Comparison of ENCODE assay signal across 1 cellular context in the genomic region with DNA sequence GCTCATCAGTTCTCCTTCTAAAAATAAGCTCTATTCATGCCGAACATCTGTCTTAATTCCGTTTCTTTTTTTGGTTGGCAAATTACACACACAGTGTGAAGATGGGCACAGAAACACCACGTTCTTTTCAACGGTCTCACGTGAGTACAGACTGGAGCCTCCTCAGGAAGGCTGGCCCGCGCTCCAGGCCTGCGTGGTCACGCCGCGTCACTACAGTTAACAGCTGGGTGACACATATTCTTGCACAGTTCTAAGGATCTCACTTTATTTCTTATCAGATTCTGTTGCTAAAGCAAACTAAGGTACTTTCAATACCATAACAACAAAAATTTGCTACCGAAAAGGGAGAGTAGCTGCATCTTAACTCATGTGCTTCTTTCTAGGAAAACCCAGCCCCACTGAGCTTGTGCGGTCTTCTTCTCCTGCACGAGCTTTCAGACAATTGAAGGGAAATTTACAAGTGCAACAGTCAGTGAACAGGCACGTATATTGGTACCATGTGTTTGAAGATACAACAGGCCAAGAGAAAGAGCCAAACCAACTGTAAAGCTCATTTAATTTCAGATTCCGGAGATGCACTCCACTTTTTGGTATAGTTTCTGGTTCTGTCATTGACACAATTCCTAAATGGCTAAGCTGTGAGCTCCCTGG.
TF ChIP-seq lines count a peak whose summit lies in the region.

No MANE protein-coding gene starts in this region.

TF ChIP-seq in K562, 482 proteins besides CTCF, POLR2A, EP300 and RAD21:
- TF ChIP-seq PRPF4 (IDR thresholded peaks at IDR 0.05; ENCODE audit: insufficient read depth, low read depth, low read length, poor library complexity, severe bottlenecking) (no peak), ZNF212 (CRISPR knock-in tag; IDR thresholded peaks at IDR 0.05) (no peak), NCOA2 (IDR thresholded peaks at IDR 0.05; ENCODE audit: partially characterized antibody in 2 of 2) (no peak), TFAM (CRISPR knock-in tag; conservative IDR thresholded peaks at IDR 0.05) (no peak), ZC3H4 (CRISPR knock-in tag; IDR thresholded peaks at IDR 0.05; ENCODE audit: borderline replicate concordance) (no peak), FIP1L1 (IDR thresholded peaks at IDR 0.05; ENCODE audit: low read depth, low read length, poor library complexity, severe bottlenecking) (no peak), GATAD2B (IDR thresholded peaks at IDR 0.05; ENCODE audit: borderline replicate concordance) (no peak), CBX2 (IDR thresholded peaks at IDR 0.05; ENCODE audit: insufficient read depth, low read length, poor library complexity, severe bottlenecking) (no peak), BHLHE40 (IDR thresholded peaks at IDR 0.05; ENCODE audit: low read length) (peak; percentile 62), NR2C1 (IDR thresholded peaks at IDR 0.05) (no peak), NR2C1 (tag; IDR thresholded peaks at IDR 0.05) (no peak), CBX8 (IDR thresholded peaks at IDR 0.05; ENCODE audit: borderline replicate concordance, extremely low read depth, low read depth, low read length, poor library complexity, severe bottlenecking) (peak; percentile 51), HMG20B (CRISPR knock-in tag; IDR thresholded peaks at IDR 0.05) (no peak), ESRRB (CRISPR knock-in tag; IDR thresholded peaks at IDR 0.05; ENCODE audit: borderline replicate concordance) (no peak), ZNF316 (IDR thresholded peaks at IDR 0.05) (no peak), LEF1 (IDR thresholded peaks at IDR 0.05) (no peak), SP1 (CRISPR knock-in tag; IDR thresholded peaks at IDR 0.05) (no peak), ELF2 (CRISPR knock-in tag; IDR thresholded peaks at IDR 0.05) (no peak), SREBF2 (CRISPR knock-in tag; IDR thresholded peaks at IDR 0.05) (no peak), DACH1 (IDR thresholded peaks at IDR 0.05; ENCODE audit: partially characterized antibody) (no peak)
- TF ChIP-seq, protein P1, sequence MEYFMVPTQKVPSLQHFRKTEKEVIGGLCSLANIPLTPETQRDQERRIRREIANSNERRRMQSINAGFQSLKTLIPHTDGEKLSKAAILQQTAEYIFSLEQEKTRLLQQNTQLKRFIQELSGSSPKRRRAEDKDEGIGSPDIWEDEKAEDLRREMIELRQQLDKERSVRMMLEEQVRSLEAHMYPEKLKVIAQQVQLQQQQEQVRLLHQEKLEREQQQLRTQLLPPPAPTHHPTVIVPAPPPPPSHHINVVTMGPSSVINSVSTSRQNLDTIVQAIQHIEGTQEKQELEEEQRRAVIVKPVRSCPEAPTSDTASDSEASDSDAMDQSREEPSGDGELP (CRISPR knock-in tag; IDR thresholded peaks at IDR 0.05; ENCODE audit: borderline replicate concordance) = peak; percentile 59; the same call in 1 of the 2 replicates
- TF ChIP-seq, protein P2, sequence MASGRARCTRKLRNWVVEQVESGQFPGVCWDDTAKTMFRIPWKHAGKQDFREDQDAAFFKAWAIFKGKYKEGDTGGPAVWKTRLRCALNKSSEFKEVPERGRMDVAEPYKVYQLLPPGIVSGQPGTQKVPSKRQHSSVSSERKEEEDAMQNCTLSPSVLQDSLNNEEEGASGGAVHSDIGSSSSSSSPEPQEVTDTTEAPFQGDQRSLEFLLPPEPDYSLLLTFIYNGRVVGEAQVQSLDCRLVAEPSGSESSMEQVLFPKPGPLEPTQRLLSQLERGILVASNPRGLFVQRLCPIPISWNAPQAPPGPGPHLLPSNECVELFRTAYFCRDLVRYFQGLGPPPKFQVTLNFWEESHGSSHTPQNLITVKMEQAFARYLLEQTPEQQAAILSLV (tag; IDR thresholded peaks at IDR 0.05) = no peak
